In the genomic region with DNA sequence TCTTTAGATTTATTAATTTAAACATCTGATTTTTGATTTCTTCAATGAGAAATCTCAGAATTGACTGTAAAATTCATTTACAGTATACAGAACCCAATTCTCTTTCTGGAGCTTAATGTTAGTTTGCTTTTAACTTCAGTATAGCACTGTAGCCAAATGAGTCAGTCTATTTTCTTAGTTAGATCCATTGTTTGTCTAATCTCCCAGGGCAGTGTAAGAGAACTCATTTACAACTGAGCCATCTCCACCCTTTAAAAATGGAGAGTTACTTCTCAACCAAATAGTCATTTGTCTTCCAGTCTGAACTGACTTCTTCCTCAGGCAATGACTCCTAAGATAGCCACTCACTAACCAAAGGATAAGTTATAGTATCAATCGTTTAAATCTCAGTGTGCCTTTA, we compare ENCODE assay signal across 18 cellular contexts. TPM values are rescaled to one million over a fixed set of nuclear protein-coding genes. Genes with fewer than 3 reads are reported as not detected.
"Had no signal": no experiment of that assay in that cellular context is flagged by ENCODE, and none has a peak within 500 bp of the region (broad histone marks: within the 10 kb centered on the region; RNA-seq: fewer than 3 reads in every experiment).

No MANE protein-coding gene starts in this region.

- H3K9me3 ChIP-seq: adrenal gland, thoracic aorta had no signal

- H3K9me3 Mint-ChIP-seq: activated CD4-positive, alpha-beta memory T cell treated with anti-CD3 and anti-CD28 coated beads, Interleukin-2, amount 10 ng/mL, durations not matched to agents 7 days and 5 days; activated T-cell treated with anti-CD3 and anti-CD28 coated beads, Interleukin-2, amount 50 U/mL, for 24 hours; central memory CD8-positive, alpha-beta T cell had no signal

- H3K27ac Mint-ChIP-seq: activated CD4-positive, alpha-beta memory T cell treated with anti-CD3 and anti-CD28 coated beads, Interleukin-2, amount 10 ng/mL, durations not matched to agents 7 days and 5 days; activated CD4-positive, alpha-beta T cell treated with anti-CD3 and anti-CD28 coated beads for 36 hours; activated naive CD4-positive, alpha-beta T cell treated with anti-CD3 and anti-CD28 coated beads, Interleukin-2, amount 50 U/mL, for 24 hours; activated T-cell treated with anti-CD3 and anti-CD28 coated beads, Interleukin-2, amount 50 U/mL, for 24 hours; brain; stimulated activated naive CD8-positive, alpha-beta T cell treated with anti-CD3 and anti-CD28 coated beads, Interleukin-15, amount 100 ng/mL, for 72 hours had no signal

- H3K4me1 Mint-ChIP-seq: activated CD4-positive, alpha-beta memory T cell treated with anti-CD3 and anti-CD28 coated beads, Interleukin-2, amount 10 ng/mL, durations not matched to agents 7 days and 5 days; activated naive CD4-positive, alpha-beta T cell treated with anti-CD3 and anti-CD28 coated beads, Interleukin-2, amount 50 U/mL, for 24 hours had no signal

- H3K36me3 ChIP-seq: adrenal gland, thoracic aorta had no signal

- H3K4me3 Mint-ChIP-seq: activated CD4-positive, alpha-beta memory T cell treated with anti-CD3 and anti-CD28 coated beads, Interleukin-2, amount 10 ng/mL, durations not matched to agents 7 days and 5 days; activated CD4-positive, alpha-beta T cell treated with anti-CD3 and anti-CD28 coated beads for 36 hours; activated naive CD4-positive, alpha-beta T cell treated with anti-CD3 and anti-CD28 coated beads, Interleukin-2, amount 50 U/mL, for 24 hours; activated T-cell treated with anti-CD3 and anti-CD28 coated beads, Interleukin-2, amount 50 U/mL, for 24 hours; central memory CD8-positive, alpha-beta T cell; stimulated activated naive CD8-positive, alpha-beta T cell treated with anti-CD3 and anti-CD28 coated beads, Interleukin-15, amount 100 ng/mL, for 72 hours had no signal

- ATAC-seq: activated CD4-positive, alpha-beta T cell treated with anti-CD3 and anti-CD28 coated beads for 36 hours; sciatic nerve; stimulated activated naive CD8-positive, alpha-beta T cell treated with anti-CD3 and anti-CD28 coated beads, Interleukin-15, amount 100 ng/mL, for 72 hours had no signal

- H3K27ac ChIP-seq: adrenal gland, coronary artery, thoracic aorta had no signal

- H3K4me3 ChIP-seq: adrenal gland, coronary artery, thoracic aorta had no signal

- DNase-seq: activated CD4-positive, alpha-beta memory T cell treated with anti-CD3 and anti-CD28 coated beads, Interleukin-2, amount 10 ng/mL, durations not matched to agents 7 days and 5 days; activated CD4-positive, alpha-beta T cell treated with anti-CD3 and anti-CD28 coated beads for 36 hours; activated effector memory CD4-positive, alpha-beta T cell treated with anti-CD3 and anti-CD28 coated beads, Interleukin-2, amount 50 U/mL, for 16 hours; activated T-cell treated with anti-CD3 and anti-CD28 coated beads, Interleukin-2, amount 50 U/mL, for 24 hours; adrenal gland; hypothalamus; stimulated activated CD4-positive, alpha-beta T cell treated with anti-CD3 and anti-CD28 coated beads, Interleukin-1b, Interleukin-23, amount 100 ng/mL, for 48 hours; stimulated activated naive CD8-positive, alpha-beta T cell treated with anti-CD3 and anti-CD28 coated beads, Interleukin-15, amount 100 ng/mL, for 72 hours had no signal

- H3K36me3 Mint-ChIP-seq: activated naive CD4-positive, alpha-beta T cell treated with anti-CD3 and anti-CD28 coated beads, Interleukin-2, amount 50 U/mL, for 24 hours; brain had no signal

RNA-seq across cellular contexts. Expression of a gene that starts 3.0 kb away (rescaled TPM):
- total RNA-seq: activated CD4-positive, alpha-beta memory T cell treated with anti-CD3 and anti-CD28 coated beads, Interleukin-2, amount 10 ng/mL, durations not matched to agents 7 days and 5 days; activated CD4-positive, alpha-beta T cell treated with anti-CD3 and anti-CD28 coated beads for 36 hours; glomerular endothelial cell; pulmonary artery endothelial cell; T-helper 1 cell treated with Interleukin-12 subunit alpha and Interleukin-12 subunit beta and Interleukin-4 antibody, amounts not matched to agents 30 ng/mL and 1 ng/mL, for 36 hours had no signal
- polyA plus RNA-seq: neural cell had no signal
